8 cellular contexts compared by ENCODE assay signal in genomic region chr1:64933296-64934070, GRCh38. TPM values are rescaled to one million over a fixed set of nuclear protein-coding genes. Genes with fewer than 3 reads are reported as not detected.
A peak's percentile ranks its signal among the peaks of the same experiment; 100 is the strongest.
DNase-seq lines count a peak whose midpoint lies in the region; TF ChIP-seq lines count a peak whose summit lies in the region.

No MANE protein-coding gene starts in this region.

- TF ChIP-seq POLR2A in testis (IDR thresholded peaks at IDR 0.05): no peak

- WGBS in testis, 2 donors: 43 to 51% methylated on average over 11 of the region's 11 CpGs

- no peaks in the 10 kb centered on the region for H3K9me3 ChIP-seq in testis

- no peak overlapping the region for H3K4me3 ChIP-seq in testis

- peaks cover 11% of the 10 kb centered on the region for H3K4me1 ChIP-seq in testis

- no peak for TF ChIP-seq CTCF in testis (IDR thresholded peaks at IDR 0.05)

- intact Hi-C loops in testis (cut with DNase I; ENCODE audit: low total_unique reads): no loop called here

- no peaks in the 10 kb centered on the region for H3K27me3 ChIP-seq in testis

- DNase-seq in stimulated activated CD4-positive, alpha-beta T cell treated with anti-CD3 and anti-CD28 coated beads, Interleukin-1b, Interleukin-23, amount 100 ng/mL, for 48 hours: peak; percentile 27
- DNase-seq in stimulated activated CD4-positive, alpha-beta T cell treated with anti-CD3 and anti-CD28 coated beads, Interleukin-12 subunit alpha, Interleukin-12 subunit beta, amount 100 ng/mL, for 4 hours: no peak
- DNase-seq in amniotic stem cell (lab: John Stamatoyannopoulos, UW) (peak; percentile 77), inferior parietal cortex (ENCODE audit: extremely low spot score) (peak; percentile 57), testis (peak; percentile 57), NCI-H1092 (lab: John Stamatoyannopoulos, UW) (no peak), HK-2 (ENCODE audit: unreplicated experiment) (no peak), GM19240 (ENCODE audit: insufficient read length, low spot score) (no peak)

- H3K36me3 ChIP-seq in testis (ENCODE audit: low read depth, missing control alignments): no peaks in the 10 kb centered on the region

- peak overlapping the region; percentile 19 to 60 for H3K27ac ChIP-seq in testis

RNA-seq across cellular contexts. Expression of gene JAK1, which starts 32.9 kb away (rescaled TPM):
- 100 to 1,000 TPM; 117 to 142 TPM for total RNA-seq in testis
- 100 TPM for polyA plus RNA-seq in testis (ENCODE audit: insufficient read depth, low read depth, low replicate concordance)

Comparison
In these comparisons a context has a peak if more than half of its experiments do, and no peak if none do; other contexts are left out.
1. DNase-seq: peak in stimulated activated CD4-positive, alpha-beta T cell treated with anti-CD3 and anti-CD28 coated beads, Interleukin-1b, Interleukin-23, amount 100 ng/mL, for 48 hours (single experiment), amniotic stem cell (single experiment), inferior parietal cortex (single experiment) and testis (single experiment); none in stimulated activated CD4-positive, alpha-beta T cell treated with anti-CD3 and anti-CD28 coated beads, Interleukin-12 subunit alpha, Interleukin-12 subunit beta, amount 100 ng/mL, for 4 hours (single experiment), NCI-H1092 (single experiment), HK-2 (single experiment) and GM19240 (single experiment).